ENCODE assay signal across 21 cellular contexts in genomic region chr10:116810895-116811294, GRCh38. TPM values are rescaled to one million over a fixed set of nuclear protein-coding genes. Genes with fewer than 3 reads are reported as not detected.
DNase-seq lines count a peak whose midpoint lies in the region; ATAC-seq, FAIRE-seq and TF ChIP-seq lines count a peak whose summit lies in the region.
"Had no signal": no experiment of that assay in that cellular context is flagged by ENCODE, and none has a peak within 500 bp of the region (broad histone marks: within the 10 kb centered on the region; RNA-seq: fewer than 3 reads in every experiment).

No MANE protein-coding gene starts in this region.

- ATAC-seq in HepG2: no peak
- ATAC-seq in right lobe of liver: no peak
- no peak for ATAC-seq in K562
- ATAC-seq in GM21619 (IDR thresholded peaks at IDR 0.05; ENCODE audit: unreplicated experiment): no peak
- ATAC-seq in pancreas: no peak
- ATAC-seq: CD8-positive, alpha-beta T cell had no signal

- no peak overlapping the region for H3K27ac ChIP-seq in HepG2 (ENCODE audit: extremely low read length, insufficient read depth, low read length)
- H3K27ac ChIP-seq in right lobe of liver: no peak overlapping the region
- H3K27ac ChIP-seq in K562 (ENCODE audit: extremely low read depth, low read depth, low read length): no peak overlapping the region
- H3K27ac ChIP-seq in sigmoid colon: no peak overlapping the region
- H3K27ac ChIP-seq in pancreas: no peak overlapping the region
- H3K27ac ChIP-seq: BLaER1 treated with 17β-estradiol and CSF1 and Interleukin-3, amounts not matched to agents 10 nM and 100 nM; C4-2B had no signal

- H3K79me2 ChIP-seq in HepG2 (ENCODE audit: insufficient read depth, low read length): no peaks in the 10 kb centered on the region
- no peaks in the 10 kb centered on the region for H3K79me2 ChIP-seq in K562 (ENCODE audit: control insufficient read depth, insufficient read depth, low read length)

- TF ChIP-seq EP300 in HepG2 (IDR thresholded peaks at IDR 0.05; ENCODE audit: low read depth in 2 of 2, low read length in 2 of 2): no peak
- TF ChIP-seq EP300 in HepG2 (CRISPR knock-in tag; IDR thresholded peaks at IDR 0.05; ENCODE audit: borderline replicate concordance): no peak
- TF ChIP-seq EP300 in K562 (IDR thresholded peaks at IDR 0.05; ENCODE audit: low read length): no peak
- TF ChIP-seq EP300 in sigmoid colon (IDR thresholded peaks at IDR 0.05): no peak

- WGBS in HepG2 (ENCODE audit: low lambda C conversion rate): 27% methylated on average over 2 of the region's 2 CpGs
- WGBS in right lobe of liver (ENCODE audit: insufficient coverage, low coverage, low lambda C conversion rate, missing lambda C conversion rate): 71% methylated on average over 2 of the region's 2 CpGs
- WGBS in K562 (ENCODE audit: insufficient coverage, low coverage, missing lambda C conversion rate): 0% methylated on average over 2 of the region's 2 CpGs
- WGBS in sigmoid colon, 2 donors: 70 to 81% methylated on average over 2 of the region's 2 CpGs
- WGBS in pancreas, 2 donors: 71 to 76% methylated on average over 2 of the region's 2 CpGs

- TF ChIP-seq RAD21 in HepG2 (CRISPR knock-in tag; IDR thresholded peaks at IDR 0.05) (no peak), K562 (CRISPR knock-in tag; conservative IDR thresholded peaks at IDR 0.05 in 1 of 2, IDR thresholded peaks at IDR 0.05 in 1 of 2) (no peak)

- DNase-seq in HepG2 (ENCODE audit: low spot score) (no peak), right lobe of liver (no peak), K562 (ENCODE audit: extremely low read depth in 1 of 4, low spot score in 3 of 4) (no peak), sigmoid colon (peak; percentile 30), pancreas (no peak)
- DNase-seq: 8988T; AML-193; Caco-2; Calu3; CD4-positive, alpha-beta T cell; CD8-positive, alpha-beta T cell; DMS79 treated with DMSO at 0.1 percent for 48 hours; GF-D8 had no signal

- H3K4me2 ChIP-seq in HepG2 (ENCODE audit: low read depth, low read length): no peak overlapping the region
- H3K4me2 ChIP-seq in K562 (ENCODE audit: insufficient read depth, low read length): no peak overlapping the region
- H3K4me2 ChIP-seq: BLaER1 treated with 17β-estradiol and CSF1 and Interleukin-3, amounts not matched to agents 10 nM and 100 nM had no signal

- H4K20me1 ChIP-seq in HepG2 (ENCODE audit: insufficient read depth, low read length): no peaks in the 10 kb centered on the region
- no peaks in the 10 kb centered on the region for H4K20me1 ChIP-seq in K562 (replicated peaks; ENCODE audit: control insufficient read depth, insufficient read depth, low read length)
- H4K20me1 ChIP-seq: BLaER1 treated with 17β-estradiol and CSF1 and Interleukin-3, amounts not matched to agents 10 nM and 100 nM had no signal

- no peak for FAIRE-seq in HepG2 (lab: Jason Lieb, UNC)
- FAIRE-seq in K562 (lab: Jason Lieb, UNC): no peak
- FAIRE-seq in pancreas (lab: Jason Lieb, UNC): no peak
- FAIRE-seq: A204.1, D721Med, G401.6, GM12891, GM19239 had no signal

- no peaks in the 10 kb centered on the region for H3K9me1 ChIP-seq in K562 (ENCODE audit: control insufficient read depth, insufficient read depth, low read length)

- POLR2A ChIA-PET in HepG2 (lab: Yijun Ruan, JAX): no interaction called here
- POLR2A ChIA-PET in K562 (lab: Yijun Ruan, JAX): no interaction called here

- H2AFZ ChIP-seq in HepG2 (ENCODE audit: low read length) (no peak overlapping the region), K562 (ENCODE audit: low read depth, low read length) (no peak overlapping the region)

- intact Hi-C loops in HepG2 (cut with micrococcal nuclease; ENCODE audit: unreplicated experiment): no loop called here
- intact Hi-C loops in right lobe of liver (cut with DNase I): no loop called here
- intact Hi-C loops in K562 (cut with micrococcal nuclease): no loop called here
- intact Hi-C loops in sigmoid colon (cut with DNase I): no loop called here
- intact Hi-C loops in pancreas (cut with DNase I): no loop called here

- H3K9me3 ChIP-seq in HepG2 (ENCODE audit: low read length) (no peaks in the 10 kb centered on the region), right lobe of liver (no peaks in the 10 kb centered on the region), K562 (replicated peaks; ENCODE audit: control insufficient read depth, insufficient read depth, low read depth, low read length) (no peaks in the 10 kb centered on the region), sigmoid colon (no peaks in the 10 kb centered on the region), pancreas (no peaks in the 10 kb centered on the region)
- H3K9me3 ChIP-seq: BLaER1 treated with 17β-estradiol and CSF1 and Interleukin-3, amounts not matched to agents 10 nM and 100 nM; Caco-2 had no signal

- H3K4me1 ChIP-seq in HepG2 (ENCODE audit: insufficient read depth, low read length) (peaks cover 6% of the 10 kb centered on the region), right lobe of liver (peaks cover 0 to 5% (median 0%) of the 10 kb centered on the region in 4 donors), K562 (replicated peaks in 1 of 2; ENCODE audit: control insufficient read depth in 2 of 2, insufficient read depth in 2 of 2, low read length in 2 of 2) (no peaks in the 10 kb centered on the region; a peak in 1 of 5 replicates), sigmoid colon (no peaks in the 10 kb centered on the region), pancreas (no peaks in the 10 kb centered on the region)
- H3K4me1 ChIP-seq: Caco-2 had no signal

- TF ChIP-seq POLR2A in HepG2 (IDR thresholded peaks at IDR 0.05; ENCODE audit: insufficient read depth in 1 of 2, low read depth in 2 of 2, low read length in 2 of 2) (no peak), right lobe of liver (IDR thresholded peaks at IDR 0.05) (no peak), K562 (conservative IDR thresholded peaks at IDR 0.05) (no peak), sigmoid colon (IDR thresholded peaks at IDR 0.05) (no peak)

- no peak for TF ChIP-seq CTCF in HepG2 (CRISPR knock-in tag; IDR thresholded peaks at IDR 0.05)
- TF ChIP-seq CTCF in right lobe of liver (IDR thresholded peaks at IDR 0.05): no peak
- no peak for TF ChIP-seq CTCF in K562 (IDR thresholded peaks at IDR 0.05 in 2 of 3, conservative IDR thresholded peaks at IDR 0.05 in 1 of 3; ENCODE audit: insufficient read depth in 2 of 3, low read depth in 1 of 3, low read length in 3 of 3)
- no peak for TF ChIP-seq CTCF in sigmoid colon (IDR thresholded peaks at IDR 0.05)
- TF ChIP-seq CTCF in pancreas (IDR thresholded peaks at IDR 0.05): no peak

- BruUV-seq in HepG2 (replicated peaks; lab: Mats Ljungman, UMichigan): no TSS peak
- BruUV-seq in K562 (replicated peaks; lab: Mats Ljungman, UMichigan): no TSS peak

- H3K9ac ChIP-seq in HepG2 (ENCODE audit: insufficient read depth, low read depth, low read length): no peak overlapping the region
- H3K9ac ChIP-seq in K562 (ENCODE audit: insufficient read depth in 1 of 2, low read depth in 2 of 2, low read length in 2 of 2): no peak overlapping the region
- H3K9ac ChIP-seq: BLaER1 treated with 17β-estradiol and CSF1 and Interleukin-3, amounts not matched to agents 10 nM and 100 nM had no signal

- H3K36me3 ChIP-seq in HepG2 (replicated peaks in 1 of 2; ENCODE audit: control insufficient read depth in 1 of 2, insufficient read depth in 2 of 2, low read length in 2 of 2) (no peaks in the 10 kb centered on the region), right lobe of liver (no peaks in the 10 kb centered on the region), K562 (ENCODE audit: control insufficient read depth, insufficient read depth, low read length) (no peaks in the 10 kb centered on the region), sigmoid colon (no peaks in the 10 kb centered on the region), pancreas (no peaks in the 10 kb centered on the region)
- H3K36me3 ChIP-seq: BLaER1 treated with 17β-estradiol and CSF1 and Interleukin-3, amounts not matched to agents 10 nM and 100 nM had no signal

- H3K27me3 ChIP-seq in HepG2 (ENCODE audit: control insufficient read depth in 1 of 2, insufficient read depth in 2 of 2, low read length in 2 of 2): peaks cover 4 to 20% of the 10 kb centered on the region in 2 experiments; a peak in 4 of 5 replicates
- H3K27me3 ChIP-seq in right lobe of liver: no peaks in the 10 kb centered on the region
- H3K27me3 ChIP-seq in K562 (ENCODE audit: control insufficient read depth in 2 of 2, insufficient read depth in 2 of 2, low read length in 2 of 2): peaks cover 7 to 36% of the 10 kb centered on the region in 2 experiments; a peak in 3 of 5 replicates
- H3K27me3 ChIP-seq in sigmoid colon: peaks cover 0 to 45% (median 5%) of the 10 kb centered on the region in 3 donors
- H3K27me3 ChIP-seq in pancreas: peaks cover 0 to 4% (median 0%) of the 10 kb centered on the region in 4 donors
- H3K27me3 ChIP-seq: BLaER1 treated with 17β-estradiol and CSF1 and Interleukin-3, amounts not matched to agents 10 nM and 100 nM had no signal

- H3K4me3 ChIP-seq in HepG2 (replicated peaks in 1 of 3; ENCODE audit: insufficient read depth in 1 of 3, low read depth in 2 of 3, low read length in 3 of 3) (no peak overlapping the region), right lobe of liver (no peak overlapping the region), K562 (no peak overlapping the region), sigmoid colon (no peak overlapping the region), pancreas (no peak overlapping the region)
- H3K4me3 ChIP-seq: BLaER1 treated with 17β-estradiol and CSF1 and Interleukin-3, amounts not matched to agents 10 nM and 100 nM had no signal

- CTCF ChIA-PET in HepG2 (lab: Yijun Ruan, JAX; ENCODE audit: low intra/inter-chr PET ratio, low total read pairs) (no interaction called here), K562 (lab: Yijun Ruan, JAX; ENCODE audit: low intra/inter-chr PET ratio) (no interaction called here)

- in situ Hi-C loops in HepG2 (cut with HindIII; ENCODE audit: extremely low pct_ligation_motif_present, low pct_unique_long_range_greater_than_20kb) (no loop called here), K562 (cut with MboI) (no loop called here)

RNA-seq across cellular contexts. Expression of gene ENO4, which starts 38.4 kb away (rescaled TPM):
- total RNA-seq in HepG2 (2016; rRNA removed; fragmentation: Illumina TruSeq; extraction: Trizol) (not detected in 2 replicates), right lobe of liver (not detected), K562 (2014; rRNA removed) (not detected in 2 replicates), K562 (2014; rRNA removed; fragmentation: Illumina TruSeq; extraction: Trizol) (not detected in 2 replicates), K562 (2015; rRNA removed; fragmentation: Illumina TruSeq; extraction: Trizol) (not detected in 2 replicates), K562 (2021) (not detected in 2 replicates), sigmoid colon (10 to 100 TPM in 1 of 4 donors, under 1 TPM in 2, not detected in 1; 0.16 to 13.0 (median 0.27) TPM), pancreas (under 1 TPM; 0.20 to 0.71 (median 0.23) TPM)
- total RNA-seq in HepG2 (2016; cell fraction: cytosol; rRNA removed; fragmentation: Illumina TruSeq; extraction: Trizol; ENCODE audit: low read depth): not detected in 2 replicates
- total RNA-seq in HepG2 (2016; cell fraction: insoluble cytoplasmic fraction; rRNA removed; fragmentation: Illumina TruSeq; extraction: Trizol): not detected in 2 replicates
- not detected in 2 replicates for total RNA-seq in HepG2 (2016; cell fraction: membrane; rRNA removed; fragmentation: Illumina TruSeq; extraction: Trizol)
- not detected in 2 replicates for total RNA-seq in HepG2 (2016; cell fraction: nucleus; rRNA removed; fragmentation: Illumina TruSeq; extraction: Trizol)
- polyA plus RNA-seq in HepG2 (2011; rRNA removed) (not detected in 2 replicates), K562 (2011; rRNA removed) (not detected in 2 replicates), K562 (2014; fragmentation: Illumina TruSeq; extraction: Trizol) (not detected in 2 replicates), K562 (2014; fragmentation: Nextera tagmentation; extraction: Ambion mirVana) (under 1 TPM in 1 of 2 experiments, not detected in 1; 0.07 TPM), K562 (2014; rRNA removed) (not detected in 2 replicates), sigmoid colon (under 1 TPM in 1 of 3 donors, not detected in 2; 0.09 TPM), pancreas (under 1 TPM; 0.15 to 0.33 TPM)
- polyA plus RNA-seq in HepG2 (2011; cell fraction: cytosol; rRNA removed): not detected in 2 replicates
- polyA plus RNA-seq in HepG2 (2011; cell fraction: nucleus; rRNA removed): not detected in 2 replicates
- polyA plus RNA-seq in HepG2 (2012): 0.21 TPM in 1 of 2 replicates, not detected in the other
- not detected in 2 replicates for polyA plus RNA-seq in HepG2 (2016; cell fraction: cytosol; fragmentation: Illumina TruSeq; extraction: Trizol; ENCODE audit: low read depth)
- polyA plus RNA-seq in HepG2 (2016; cell fraction: insoluble cytoplasmic fraction; fragmentation: Illumina TruSeq; extraction: Trizol; ENCODE audit: low read depth): not detected in 2 replicates
- not detected in 2 replicates for polyA plus RNA-seq in HepG2 (2016; cell fraction: membrane; fragmentation: Illumina TruSeq; extraction: Trizol; ENCODE audit: low read depth)
- not detected in 2 replicates for polyA plus RNA-seq in HepG2 (2016; cell fraction: nucleus; fragmentation: Illumina TruSeq; extraction: Trizol; ENCODE audit: insufficient read depth, low read depth)
- not detected in 2 replicates for polyA minus RNA-seq in HepG2 (2011; rRNA and poly(A)+ RNA removed; ENCODE audit: low replicate concordance)
- not detected in 2 replicates for polyA minus RNA-seq in HepG2 (2011; cell fraction: cytosol; rRNA and poly(A)+ RNA removed)
- not detected in 2 replicates for polyA minus RNA-seq in HepG2 (2011; cell fraction: nucleus; rRNA and poly(A)+ RNA removed)
- not detected in 2 replicates for total RNA-seq in K562 (2011; cell fraction: chromatin; rRNA removed; ENCODE audit: low replicate concordance)
- total RNA-seq in K562 (2011; cell fraction: nucleolus; rRNA removed): not detected in 2 replicates
- total RNA-seq in K562 (2011; cell fraction: nucleoplasm; rRNA removed): not detected in 2 replicates
- not detected in 2 replicates for polyA plus RNA-seq in K562 (2011; cell fraction: cytosol; rRNA removed)
- polyA plus RNA-seq in K562 (2011; cell fraction: nucleus; rRNA removed): not detected in 2 replicates
- 0.17 and 0.22 TPM in 2 replicates for polyA plus RNA-seq in K562 (2012)
- not detected in 2 replicates for polyA minus RNA-seq in K562 (2011; rRNA and poly(A)+ RNA removed)
- polyA minus RNA-seq in K562 (2011; cell fraction: cytosol; rRNA and poly(A)+ RNA removed): not detected in 2 replicates
- polyA minus RNA-seq in K562 (2011; cell fraction: nucleus; rRNA and poly(A)+ RNA removed): not detected in 2 replicates
- total RNA-seq: Caco-2; CD4-positive, alpha-beta T cell; CD8-positive, alpha-beta T cell had no signal

Comparison
In these comparisons a context has a peak if more than half of its experiments do, and no peak if none do; other contexts are left out.
1. Of the 241 proteins assayed by ChIP-seq in both HepG2 and K562: peak only in HepG2: none; only in K562: none; in both: ZFP36; in neither: 240.